In genomic region chr9:98210435-98210834, GRCh38 we compare ENCODE assay signal across 21 cellular contexts.
"Had no signal": no experiment of that assay in that cellular context is flagged by ENCODE, and none has a peak within 500 bp of the region (broad histone marks: within the 10 kb centered on the region; RNA-seq: fewer than 3 reads in every experiment).

No MANE protein-coding gene starts in this region.

- H3K9me3 ChIP-seq: gastrocnemius medialis, mucosa of descending colon, psoas muscle, spleen, tibial artery had no signal

- H3K27ac Mint-ChIP-seq: memory B cell; mesothelial cell of epicardium; natural killer cell treated with Interleukin-12 subunit alpha and Interleukin-12 subunit beta and Interleukin-15 and Interleukin-18, amount 100 ng/mL, for 72 hours; stimulated activated naive B cell treated with anti-CD40 and anti-IgM and Interleukin-4, amounts not matched to agents 10 μg/mL and 1 μg/mL and 100 μg/mL, for 72 hours; stimulated activated naive CD8-positive, alpha-beta T cell treated with anti-CD3 and anti-CD28 coated beads, Interleukin-15, Interleukin-2, amounts not matched to agents 100 ng/mL and 50 ng/mL, for 24 hours; type B pancreatic cell had no signal

- DNase-seq: dorsolateral prefrontal cortex; effector CD4-positive, alpha-beta T cell; foreskin fibroblast; gastrocnemius medialis; head of caudate nucleus; naive B cell; right cardiac atrium; spleen; stimulated activated CD4-positive, alpha-beta T cell treated with anti-CD3 and anti-CD28 coated beads, Interleukin-2, amount 100 ng/mL, for 48 hours; stimulated activated naive B cell treated with anti-CD40 and anti-IgM and Interleukin-4, amounts not matched to agents 10 μg/mL and 1 μg/mL and 100 μg/mL, for 72 hours; tibial artery had no signal

- H3K27ac ChIP-seq: dorsolateral prefrontal cortex, gastrocnemius medialis, psoas muscle, spleen, tibial artery had no signal

- H3K36me3 Mint-ChIP-seq: natural killer cell treated with Interleukin-12 subunit alpha and Interleukin-12 subunit beta and Interleukin-15 and Interleukin-18, amount 100 ng/mL, for 72 hours; type B pancreatic cell had no signal

- H3K27me3 Mint-ChIP-seq: memory B cell; naive B cell; natural killer cell treated with Interleukin-12 subunit alpha and Interleukin-12 subunit beta and Interleukin-15 and Interleukin-18, amount 100 ng/mL, for 72 hours; stimulated activated naive B cell treated with anti-CD40 and anti-IgM and Interleukin-4, amounts not matched to agents 10 μg/mL and 1 μg/mL and 100 μg/mL, for 72 hours; stimulated activated naive CD8-positive, alpha-beta T cell treated with anti-CD3 and anti-CD28 coated beads, Interleukin-15, Interleukin-2, amounts not matched to agents 100 ng/mL and 50 ng/mL, for 24 hours; type B pancreatic cell had no signal

- H3K4me1 Mint-ChIP-seq: mesothelial cell of epicardium had no signal

- H3K4me3 Mint-ChIP-seq: memory B cell; mesothelial cell of epicardium; naive B cell; natural killer cell treated with Interleukin-12 subunit alpha and Interleukin-12 subunit beta and Interleukin-15 and Interleukin-18, amount 100 ng/mL, for 72 hours; neural crest cell; stimulated activated naive B cell treated with anti-CD40 and anti-IgM and Interleukin-4, amounts not matched to agents 10 μg/mL and 1 μg/mL and 100 μg/mL, for 72 hours; stimulated activated naive CD8-positive, alpha-beta T cell treated with anti-CD3 and anti-CD28 coated beads, Interleukin-15, Interleukin-2, amounts not matched to agents 100 ng/mL and 50 ng/mL, for 24 hours; type B pancreatic cell had no signal

- ATAC-seq: gastrocnemius medialis; natural killer cell treated with Interleukin-12 subunit alpha and Interleukin-12 subunit beta and Interleukin-15 and Interleukin-18, amount 100 ng/mL, for 72 hours; psoas muscle; right cardiac atrium; stimulated activated naive B cell treated with anti-CD40 and anti-IgM and Interleukin-4, amounts not matched to agents 10 μg/mL and 1 μg/mL and 100 μg/mL, for 72 hours had no signal

- H3K27me3 ChIP-seq: dorsolateral prefrontal cortex, gastrocnemius medialis, spleen, tibial artery had no signal

- H3K4me3 ChIP-seq: dorsolateral prefrontal cortex, gastrocnemius medialis, lung, mucosa of descending colon, psoas muscle, skin epidermis, spleen, tibial artery had no signal

- H3K9me3 Mint-ChIP-seq: memory B cell; mesothelial cell of epicardium; naive B cell; natural killer cell treated with Interleukin-12 subunit alpha and Interleukin-12 subunit beta and Interleukin-15 and Interleukin-18, amount 100 ng/mL, for 72 hours; neural crest cell; stimulated activated naive B cell treated with anti-CD40 and anti-IgM and Interleukin-4, amounts not matched to agents 10 μg/mL and 1 μg/mL and 100 μg/mL, for 72 hours; stimulated activated naive CD8-positive, alpha-beta T cell treated with anti-CD3 and anti-CD28 coated beads, Interleukin-15, Interleukin-2, amounts not matched to agents 100 ng/mL and 50 ng/mL, for 24 hours; type B pancreatic cell had no signal

- H3K4me1 ChIP-seq: gastrocnemius medialis had no signal
